ENCODE assay signal across 18 cellular contexts in the genomic region with DNA sequence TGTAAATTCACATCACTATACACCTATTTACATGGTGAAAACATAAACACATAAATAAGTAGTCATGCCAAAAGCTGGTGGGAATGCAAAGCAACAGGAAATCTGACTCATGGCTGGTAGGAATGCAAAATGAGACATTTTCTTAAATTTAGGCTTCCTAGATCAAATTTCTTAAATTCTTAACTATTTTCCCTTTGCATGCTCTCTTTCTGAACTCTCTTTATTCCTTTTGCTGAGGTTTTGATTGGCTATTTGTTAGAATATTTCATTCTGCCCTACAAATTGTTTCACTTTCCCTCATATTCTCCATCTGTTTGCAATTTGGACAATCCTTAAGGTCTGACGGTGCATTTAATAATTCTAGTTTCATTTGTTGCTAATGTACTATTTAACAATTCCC.
DNase-seq lines count a peak whose midpoint lies in the region; FAIRE-seq and TF ChIP-seq lines count a peak whose summit lies in the region.
"Had no signal": no experiment of that assay in that cellular context is flagged by ENCODE, and none has a peak within 500 bp of the region (broad histone marks: within the 10 kb centered on the region; RNA-seq: fewer than 3 reads in every experiment).

No MANE protein-coding gene starts in this region.

- DNase-seq in HFF-Myc (ENCODE audit: extremely low read depth, low read depth) (peak; percentile 48), astrocyte of the cerebellum (ENCODE audit: low read depth) (peak; percentile 24), fibroblast of the conjunctiva (ENCODE audit: low read depth) (peak; percentile 23), stromal cell of bone marrow (ENCODE audit: low read depth) (peak; percentile 2), hippocampal formation (lab: John Stamatoyannopoulos, UW) (no peak), kidney (no peak), retina (no peak)
- DNase-seq: activated CD4-positive, alpha-beta T cell treated with anti-CD3 and anti-CD28 coated beads, Interleukin-2, amount 50 U/mL, for 1 hour; activated naive CD4-positive, alpha-beta T cell treated with anti-CD3 and anti-CD28 coated beads for 36 hours; foreskin keratinocyte; H7; left colon; NCI-H1417; NCI-H2171; NCI-H774; RPMI8226; spleen had no signal

- H3K4me3 ChIP-seq in HFF-Myc (replicated peaks; ENCODE audit: low read depth, low read length): no peak overlapping the region
- H3K4me3 ChIP-seq in astrocyte of the cerebellum (ENCODE audit: low read depth, low read length): no peak overlapping the region
- no peak overlapping the region for H3K4me3 ChIP-seq in kidney (ENCODE audit: low read length in 2 of 2)
- H3K4me3 ChIP-seq: spleen had no signal

- no peaks in the 10 kb centered on the region for H3K4me1 ChIP-seq in kidney (ENCODE audit: control insufficient read depth in 1 of 2, insufficient read depth in 1 of 2, low read depth in 1 of 2, low read length in 2 of 2)
- H3K4me1 ChIP-seq: foreskin keratinocyte had no signal

- no peak overlapping the region for H3K9ac ChIP-seq in kidney (ENCODE audit: low read length in 2 of 2)

- FAIRE-seq in kidney (lab: Jason Lieb, UNC): no peak
- FAIRE-seq: bronchial epithelial cell had no signal

- in situ Hi-C loops in astrocyte of the cerebellum (cut with HindIII; ENCODE audit: low sequenced_read_pairs): no loop called here

- no peak overlapping the region for H3K27ac ChIP-seq in kidney (ENCODE audit: low read depth in 2 of 2, low read length in 2 of 2)
- H3K27ac ChIP-seq: foreskin keratinocyte, spleen had no signal

- intact Hi-C loops in kidney (cut with DNase I): no loop called here

- no peak for TF ChIP-seq CTCF in HFF-Myc (IDR thresholded peaks at IDR 0.05; ENCODE audit: low read depth, low read length, missing control alignments)
- TF ChIP-seq CTCF in astrocyte of the cerebellum (IDR thresholded peaks at IDR 0.05; ENCODE audit: low read depth, low read length, missing control alignments): no peak
- TF ChIP-seq CTCF in kidney (IDR thresholded peaks at IDR 0.05; ENCODE audit: borderline replicate concordance, extremely low read depth, insufficient read depth): no peak

- no peaks in the 10 kb centered on the region for H3K36me3 ChIP-seq in kidney (ENCODE audit: control insufficient read depth in 1 of 2, insufficient read depth in 2 of 2, low read length in 2 of 2)
- H3K36me3 ChIP-seq: spleen had no signal

- no peaks in the 10 kb centered on the region for H3K9me3 ChIP-seq in kidney (ENCODE audit: control insufficient read depth in 1 of 2, low read length in 2 of 2)
- H3K9me3 ChIP-seq: spleen had no signal

Comparison
In these comparisons a context has a peak if more than half of its experiments do, and no peak if none do; other contexts are left out.
1. DNase-seq: peak in HFF-Myc (single experiment), astrocyte of the cerebellum (single experiment), fibroblast of the conjunctiva (single experiment) and stromal cell of bone marrow (single experiment); none in hippocampal formation (0 of 2), kidney (single experiment) and retina (single experiment).